In the genomic region with DNA sequence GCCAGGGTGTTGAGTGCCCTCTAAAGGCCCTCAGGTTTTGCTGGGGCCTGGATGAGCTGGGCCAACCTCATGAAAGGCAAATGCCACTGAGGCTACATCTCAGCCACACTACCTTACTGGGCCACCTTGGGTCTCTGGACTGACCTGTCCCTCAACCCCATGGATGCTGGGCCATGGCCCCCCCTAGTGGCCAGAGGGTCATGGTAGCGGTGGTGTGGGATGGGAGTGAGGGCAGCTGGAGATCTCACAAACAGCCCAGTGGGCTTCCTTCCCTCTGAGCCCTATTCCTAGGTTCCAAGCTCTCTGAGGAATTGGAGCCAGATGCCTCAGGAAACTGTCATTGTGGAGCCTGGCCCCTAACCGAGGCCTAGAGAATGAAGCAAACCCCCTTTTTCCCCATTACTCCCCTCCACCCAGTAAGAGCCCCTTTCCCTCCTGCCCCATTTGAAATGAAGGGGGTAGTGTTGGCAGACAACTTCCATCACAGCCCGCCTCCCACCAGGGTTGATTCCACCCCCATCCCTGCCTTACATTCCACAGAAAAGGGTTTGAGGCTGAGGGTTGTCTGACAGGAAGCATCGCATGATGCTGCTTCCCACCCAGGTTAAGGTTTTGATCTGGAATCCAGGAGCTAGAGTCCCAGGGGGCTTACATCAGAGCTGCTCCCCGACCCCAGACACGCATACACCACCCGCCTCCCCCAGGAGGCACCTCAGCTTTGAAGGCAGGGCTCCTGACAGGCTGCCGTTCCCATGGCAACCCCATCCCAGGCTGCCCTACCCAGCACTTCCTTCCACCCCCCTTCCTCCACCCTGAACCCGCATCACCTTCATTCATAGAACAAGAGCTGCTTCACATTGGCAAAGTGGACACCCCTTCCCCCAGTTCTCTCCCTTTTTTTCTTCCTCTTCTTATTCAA, we compare ENCODE assay signal across 1 cellular context.
TF ChIP-seq lines count a peak whose summit lies in the region.

No MANE protein-coding gene starts in this region.

TF ChIP-seq in HepG2, 621 proteins besides CTCF, POLR2A, EP300 and RAD21 (continued from another document):
- TF ChIP-seq STAG1 (CRISPR knock-in tag; IDR thresholded peaks at IDR 0.05) = peak; percentile 69
- no peak for TF ChIP-seq ZNF451 (CRISPR knock-in tag; IDR thresholded peaks at IDR 0.05)
- TF ChIP-seq ZNF768 (CRISPR knock-in tag; IDR thresholded peaks at IDR 0.05) = peak; percentile 45; the same call in 1 of the 2 replicates
- TF ChIP-seq RARA (CRISPR knock-in tag; IDR thresholded peaks at IDR 0.05) = peak; percentile 12; the same call in 1 of the 2 replicates
- TF ChIP-seq CERS6 (CRISPR knock-in tag; IDR thresholded peaks at IDR 0.05) = no peak
- no peak for TF ChIP-seq ZNF780A (CRISPR knock-in tag; IDR thresholded peaks at IDR 0.05)
- TF ChIP-seq SMC3 (IDR thresholded peaks at IDR 0.05; ENCODE audit: low read length) = peak; percentile 16; the same call in 1 of the 2 replicates
- no peak for TF ChIP-seq CREB1 (IDR thresholded peaks at IDR 0.05)
- TF ChIP-seq CREB1 (CRISPR knock-in tag; IDR thresholded peaks at IDR 0.05) = no peak
- no peak for TF ChIP-seq TBL1XR1 (IDR thresholded peaks at IDR 0.05; ENCODE audit: borderline replicate concordance, low read length, partially characterized antibody)
- TF ChIP-seq ZNF660 (CRISPR knock-in tag; IDR thresholded peaks at IDR 0.05; ENCODE audit: borderline replicate concordance, low read depth) = no peak
- no peak for TF ChIP-seq ZNF205 (CRISPR knock-in tag; IDR thresholded peaks at IDR 0.05)
- TF ChIP-seq NFIC (IDR thresholded peaks at IDR 0.05; ENCODE audit: low read length) = no peak
- no peak for TF ChIP-seq ZNF256 (CRISPR knock-in tag; conservative IDR thresholded peaks at IDR 0.05)
- no peak for TF ChIP-seq PCBP2 (optimal IDR thresholded peaks at IDR 0.05; ENCODE audit: low read depth, low read length, poor library complexity, severe bottlenecking)
- no peak for TF ChIP-seq MXI1 (IDR thresholded peaks at IDR 0.05; ENCODE audit: borderline replicate concordance, low read depth, low read length)
- TF ChIP-seq ZNF136 (CRISPR knock-in tag; IDR thresholded peaks at IDR 0.05; ENCODE audit: low read depth) = no peak
- no peak for TF ChIP-seq PAF1 (CRISPR knock-in tag; IDR thresholded peaks at IDR 0.05)
- TF ChIP-seq ZNF746 (CRISPR knock-in tag; IDR thresholded peaks at IDR 0.05) = no peak
- no peak for TF ChIP-seq ZNF841 (CRISPR knock-in tag; IDR thresholded peaks at IDR 0.05; ENCODE audit: borderline replicate concordance)
- TF ChIP-seq IKZF1 (IDR thresholded peaks at IDR 0.05) = no peak
